In genomic region chr3:130854208-130854864, GRCh38 we compare ENCODE assay signal across 16 cellular contexts. TPM values are rescaled to one million over a fixed set of nuclear protein-coding genes. Genes with fewer than 3 reads are reported as not detected.
DNase-seq lines count a peak whose midpoint lies in the region; ATAC-seq and TF ChIP-seq lines count a peak whose summit lies in the region.
"Had no signal": no experiment of that assay in that cellular context is flagged by ENCODE, and none has a peak within 500 bp of the region (broad histone marks: within the 10 kb centered on the region; RNA-seq: fewer than 3 reads in every experiment).

No MANE protein-coding gene starts in this region.

- H3K4me1 Mint-ChIP-seq in CD4-positive, alpha-beta memory T cell, result peaks cover 11 to 16% (median 13%) of the 10 kb centered on the region in 4 donors

- POLR2A ChIA-PET in CD4-positive, alpha-beta memory T cell (lab: Charles Lee; ENCODE audit: partially characterized antibody), result no interaction called here

- H3K4me3 ChIP-seq in GM12865 (ENCODE audit: low read depth, low read length), result peak overlapping the region; percentile 85
- H3K4me3 ChIP-seq in CD4-positive, alpha-beta memory T cell (ENCODE audit: low read length in 2 of 2), result no peak overlapping the region
- H3K4me3 ChIP-seq: lower lobe of right lung had no signal

- no peaks in the 10 kb centered on the region for H3K36me3 Mint-ChIP-seq in CD4-positive, alpha-beta memory T cell
- H3K36me3 Mint-ChIP-seq: IgD-negative memory B cell had no signal

- ATAC-seq in GM19351 (IDR thresholded peaks at IDR 0.05; ENCODE audit: unreplicated experiment) (peak; percentile 53), HG02610 (IDR thresholded peaks at IDR 0.05; ENCODE audit: unreplicated experiment) (peak; percentile 43), HG03432 (IDR thresholded peaks at IDR 0.05; ENCODE audit: unreplicated experiment) (peak; percentile 54)
- ATAC-seq: lower lobe of right lung; stimulated activated naive CD8-positive, alpha-beta T cell treated with anti-CD3 and anti-CD28 coated beads, Interleukin-15, Interleukin-2, amounts not matched to agents 100 U/mL and 50 U/mL, for 24 hours had no signal

- H3K27ac ChIP-seq in CD4-positive, alpha-beta memory T cell (ENCODE audit: low read depth, low read length), result no peak overlapping the region
- H3K27ac ChIP-seq: lower lobe of right lung had no signal

- peak; percentile 72 for DNase-seq in GM12865 (ENCODE audit: low read depth)
- DNase-seq in activated effector memory CD4-positive, alpha-beta T cell treated with Interleukin-2 at 50 U/mL for 16 hours, result no peak
- no peak for DNase-seq in CD4-positive, alpha-beta memory T cell
- no peak for DNase-seq in GM10266 (ENCODE audit: extremely low spot score)
- no peak for DNase-seq in NCI-H1417 treated with DMSO at 0.1 percent for 48 hours (lab: John Stamatoyannopoulos, UW)
- DNase-seq: aorta; DND-41; effector memory CD4-positive, alpha-beta T cell; lower lobe of right lung; NCI-H345; occipital lobe; stimulated activated naive CD8-positive, alpha-beta T cell treated with anti-CD3 and anti-CD28 coated beads, Interleukin-15, Interleukin-2, amounts not matched to agents 100 U/mL and 50 U/mL, for 24 hours had no signal

- no peaks in the 10 kb centered on the region for H3K27me3 ChIP-seq in CD4-positive, alpha-beta memory T cell (ENCODE audit: insufficient read depth, low read length)

- no peaks in the 10 kb centered on the region for H3K9me3 Mint-ChIP-seq in CD4-positive, alpha-beta memory T cell
- H3K9me3 Mint-ChIP-seq: IgD-negative memory B cell had no signal

- H3K4me1 ChIP-seq in CD4-positive, alpha-beta memory T cell (ENCODE audit: insufficient read depth, low read length), result peaks cover 21% of the 10 kb centered on the region

- no peak for TF ChIP-seq CTCF in GM12865 (IDR thresholded peaks at IDR 0.05; ENCODE audit: insufficient read depth, low read depth, low read length, missing control alignments)
- TF ChIP-seq CTCF in GM10266 (IDR thresholded peaks at IDR 0.05; ENCODE audit: control insufficient read depth, insufficient read depth, low read depth, missing control alignments), result no peak

- H3K9me3 ChIP-seq in CD4-positive, alpha-beta memory T cell (ENCODE audit: control insufficient read depth in 1 of 2, low read length in 2 of 2), result no peaks in the 10 kb centered on the region
- H3K9me3 ChIP-seq: lower lobe of right lung had no signal

- peaks cover 1 to 10% of the 10 kb centered on the region in 2 donors for H3K27me3 Mint-ChIP-seq in CD4-positive, alpha-beta memory T cell

- CTCF ChIA-PET in CD4-positive, alpha-beta memory T cell (lab: Charles Lee; ENCODE audit: partially characterized antibody), result no interaction called here

- intact Hi-C loops in CD4-positive, alpha-beta memory T cell (cut with micrococcal nuclease), result no loop called here

- H3K27ac Mint-ChIP-seq in CD4-positive, alpha-beta memory T cell, result no peak overlapping the region
- H3K27ac Mint-ChIP-seq: IgD-negative memory B cell had no signal

- no peaks in the 10 kb centered on the region for H3K36me3 ChIP-seq in CD4-positive, alpha-beta memory T cell (ENCODE audit: insufficient read depth, low read length)
- H3K36me3 ChIP-seq: lower lobe of right lung had no signal

- H3K4me3 Mint-ChIP-seq in CD4-positive, alpha-beta memory T cell, result no peak overlapping the region
- H3K4me3 Mint-ChIP-seq: IgD-negative memory B cell had no signal

RNA-seq across cellular contexts. Expression of gene ATP2C1, which starts 39.5 kb away (rescaled TPM):
- total RNA-seq in CD4-positive, alpha-beta memory T cell, result 10 to 100 TPM; 56.3 to 57.3 TPM
- polyA plus RNA-seq in CD4-positive, alpha-beta memory T cell, result 10 to 100 TPM; 12.0 to 12.7 TPM
